Comparison of ENCODE assay signal across 1 cellular context in genomic region chr3:122395582-122395981, GRCh38.
A peak's percentile ranks its signal among the peaks of the same experiment; 100 is the strongest.
TF ChIP-seq lines count a peak whose summit lies in the region.

No MANE protein-coding gene starts in this region.

TF ChIP-seq in K562, 482 proteins besides CTCF, POLR2A, EP300 and RAD21:
- TF ChIP-seq JUND (IDR thresholded peaks at IDR 0.05; ENCODE audit: borderline replicate concordance, low read depth, low read length) (0 out of 2 replicates have a peak, but pooled peaks have one; percentile 34), JUND (tag; IDR thresholded peaks at IDR 0.05; ENCODE audit: borderline replicate concordance, low read depth, low read length) (no peak), ZBTB49 (CRISPR knock-in tag; IDR thresholded peaks at IDR 0.05; ENCODE audit: borderline replicate concordance) (no peak), ZNF224 (CRISPR knock-in tag; IDR thresholded peaks at IDR 0.05) (no peak), KLF16 (IDR thresholded peaks at IDR 0.05) (no peak), ATF3 (IDR thresholded peaks at IDR 0.05) (peak; percentile 54; the same call in 1 of the 2 replicates), ATF3 (CRISPR knock-in tag; conservative IDR thresholded peaks at IDR 0.05) (no peak), PTTG1 (tag; IDR thresholded peaks at IDR 0.05; ENCODE audit: low read depth) (no peak), SRSF3 (IDR thresholded peaks at IDR 0.05; ENCODE audit: insufficient read depth, low read length) (no peak), NR2F6 (CRISPR knock-in tag; IDR thresholded peaks at IDR 0.05) (no peak), SUPT5H (IDR thresholded peaks at IDR 0.05) (no peak)
